ENCODE assay signal across 8 cellular contexts in the genomic region with DNA sequence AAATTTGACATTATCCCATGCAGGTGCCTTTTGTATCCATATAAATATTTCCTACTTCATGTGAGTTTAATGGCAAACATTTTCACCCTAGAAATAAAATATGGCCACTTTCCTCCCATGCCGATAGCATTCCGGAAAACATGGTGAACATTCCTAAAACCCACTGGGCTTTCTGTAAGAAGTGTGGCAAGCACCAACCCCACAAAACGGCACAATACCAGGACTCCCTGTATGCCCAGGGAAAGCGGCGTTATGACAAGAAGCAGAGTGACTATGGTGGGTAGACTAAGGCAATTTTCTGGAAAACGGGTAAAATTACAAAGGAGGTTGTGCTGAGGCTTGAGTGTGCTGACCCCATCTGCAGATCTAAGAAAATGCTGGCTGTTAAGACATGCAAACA. TPM values are rescaled to one million over a fixed set of nuclear protein-coding genes. Genes with fewer than 3 reads are reported as not detected.
A peak's percentile ranks its signal among the peaks of the same experiment; 100 is the strongest.
DNase-seq lines count a peak whose midpoint lies in the region; ATAC-seq, FAIRE-seq and TF ChIP-seq lines count a peak whose summit lies in the region.

No MANE protein-coding gene starts in this region.

- no peak overlapping the region for H2AFZ ChIP-seq in GM23338

- no peaks in the 10 kb centered on the region for H3K9me2 ChIP-seq in GM23338 (ENCODE audit: insufficient read depth)

- peaks cover 46% of the 10 kb centered on the region for H3K4me1 Mint-ChIP-seq in GM23338
- peaks cover 67% of the 10 kb centered on the region for H3K4me1 Mint-ChIP-seq in activated T-helper 2 cell treated with anti-CD3 and anti-CD28 coated beads, Interferon-gamma antibody, Interleukin-2, Interleukin-4, amounts not matched to agents 10 μg/mL and 5 μg/mL and 100 μg/mL, durations not matched to agents 14 hours and 24 hours and 36 hours (ENCODE audit: low read depth)

- no peak for DNase-seq in GM23338 (ENCODE audit: low spot score)
- no peak for DNase-seq in activated T-helper 2 cell treated with anti-CD3 and anti-CD28 coated beads, Interferon-gamma antibody, Interleukin-2, Interleukin-4, amounts not matched to agents 10 μg/mL and 5 μg/mL and 100 μg/mL, durations not matched to agents 14 hours and 24 hours and 36 hours (ENCODE audit: low spot score)
- DNase-seq in fibroblast of villous mesenchyme (ENCODE audit: low read depth), result no peak
- no peak for DNase-seq in small intestine
- DNase-seq in central memory CD4-positive, alpha-beta T cell, result no peak
- DNase-seq in pancreas, result no peak
- no peak for DNase-seq in activated naive CD4-positive, alpha-beta T cell (lab: John Stamatoyannopoulos, UW)

- no peaks in the 10 kb centered on the region for H3K9me3 ChIP-seq in small intestine (ENCODE audit: control insufficient read depth, low read depth)
- H3K9me3 ChIP-seq in pancreas, result no peaks in the 10 kb centered on the region

- H3K36me3 Mint-ChIP-seq in GM23338 (ENCODE audit: low read depth), result no peaks in the 10 kb centered on the region; the same call in 1 of the 3 replicates
- peaks cover 70% of the 10 kb centered on the region for H3K36me3 Mint-ChIP-seq in activated T-helper 2 cell treated with anti-CD3 and anti-CD28 coated beads, Interferon-gamma antibody, Interleukin-2, Interleukin-4, amounts not matched to agents 10 μg/mL and 5 μg/mL and 100 μg/mL, durations not matched to agents 14 hours and 24 hours and 36 hours (ENCODE audit: low read depth)

- intact Hi-C loops in activated T-helper 2 cell treated with anti-CD3 and anti-CD28 coated beads, Interferon-gamma antibody, Interleukin-2, Interleukin-4, amounts not matched to agents 10 μg/mL and 5 μg/mL and 100 μg/mL, durations not matched to agents 14 hours and 24 hours and 36 hours (cut with micrococcal nuclease), result loop anchor here (10.0 kb wide), 1 partner anchor 335 kb away; no protein-coding TSS in a partner anchor
- intact Hi-C loops in pancreas (cut with DNase I), result no loop called here

- H3K4me2 ChIP-seq in GM23338, result 0 out of 2 replicates have a peak overlapping the region, but pooled peaks have one; percentile 15

- peaks cover 95% of the 10 kb centered on the region for H3K79me2 ChIP-seq in GM23338 (replicated peaks; ENCODE audit: insufficient read depth)

- 76 to 77% (median 77%) methylated on average over 6 of the region's 6 CpGs for WGBS in small intestine, 3 donors
- WGBS in pancreas, 2 donors, result 73 to 83% methylated on average over 6 of the region's 6 CpGs

- H3K4me1 ChIP-seq in GM23338 (ENCODE audit: insufficient read depth) (peaks cover 44% of the 10 kb centered on the region), small intestine (ENCODE audit: control insufficient read depth in 2 of 2, insufficient read depth in 1 of 2, low read depth in 1 of 2, low read length in 1 of 2) (peaks cover 11 to 22% of the 10 kb centered on the region in 2 donors), pancreas (peaks cover 0 to 39% (median 24%) of the 10 kb centered on the region in 3 donors)

- peaks cover 29% of the 10 kb centered on the region; the same call in 1 of the 2 replicates for H4K20me1 ChIP-seq in GM23338 (replicated peaks; ENCODE audit: insufficient read depth)

- H3K4me3 ChIP-seq in GM23338, result no peak overlapping the region
- peak overlapping the region; percentile 39 for H3K4me3 ChIP-seq in fibroblast of villous mesenchyme (ENCODE audit: low read depth, low read length)
- H3K4me3 ChIP-seq in small intestine (ENCODE audit: low read depth in 1 of 2, low read length in 2 of 2), result peak overlapping the region in 1 of 2 donors; percentile 25
- peak overlapping the region in 2 of 4 donors; percentile 1 to 2 for H3K4me3 ChIP-seq in pancreas

- H3F3A ChIP-seq in GM23338 (replicated peaks; ENCODE audit: low read depth), result no peaks in the 10 kb centered on the region

- no peak overlapping the region for H3K4me3 Mint-ChIP-seq in GM23338
- no peak overlapping the region for H3K4me3 Mint-ChIP-seq in activated T-helper 2 cell treated with anti-CD3 and anti-CD28 coated beads, Interferon-gamma antibody, Interleukin-2, Interleukin-4, amounts not matched to agents 10 μg/mL and 5 μg/mL and 100 μg/mL, durations not matched to agents 14 hours and 24 hours and 36 hours (ENCODE audit: low read depth)

- TF ChIP-seq CTCF in GM23338 (conservative IDR thresholded peaks at IDR 0.05; ENCODE audit: low read depth in 2 of 2) (no peak), fibroblast of villous mesenchyme (IDR thresholded peaks at IDR 0.05; ENCODE audit: insufficient read depth, low read depth, low read length) (no peak), pancreas (IDR thresholded peaks at IDR 0.05) (no peak)

- H3K9me3 Mint-ChIP-seq in GM23338, result no peaks in the 10 kb centered on the region
- H3K9me3 Mint-ChIP-seq in activated T-helper 2 cell treated with anti-CD3 and anti-CD28 coated beads, Interferon-gamma antibody, Interleukin-2, Interleukin-4, amounts not matched to agents 10 μg/mL and 5 μg/mL and 100 μg/mL, durations not matched to agents 14 hours and 24 hours and 36 hours, result no peaks in the 10 kb centered on the region

- H3K36me3 ChIP-seq in GM23338 (ENCODE audit: insufficient read depth) (0 out of 2 replicates have a peak, but pooled peaks cover under 1% of the 10 kb centered on the region), small intestine (ENCODE audit: control insufficient read depth in 2 of 2, insufficient read depth in 2 of 2, low read length in 2 of 2) (peaks cover 0 to 9% of the 10 kb centered on the region in 2 donors), pancreas (no peaks in the 10 kb centered on the region)

- no peaks in the 10 kb centered on the region for H3K27me3 ChIP-seq in GM23338 (ENCODE audit: insufficient read depth)
- H3K27me3 ChIP-seq in small intestine (ENCODE audit: control insufficient read depth in 2 of 2, insufficient read depth in 2 of 2, low read length in 2 of 2), result no peaks in the 10 kb centered on the region
- no peaks in the 10 kb centered on the region for H3K27me3 ChIP-seq in pancreas

- ATAC-seq in GM23338 (no peak), GM18873 (IDR thresholded peaks at IDR 0.05; ENCODE audit: low FRiP score, unreplicated experiment) (no peak), pancreas (no peak)

- H3K27ac Mint-ChIP-seq in GM23338, result no peak overlapping the region
- peak overlapping the region; percentile 75 for H3K27ac Mint-ChIP-seq in activated T-helper 2 cell treated with anti-CD3 and anti-CD28 coated beads, Interferon-gamma antibody, Interleukin-2, Interleukin-4, amounts not matched to agents 10 μg/mL and 5 μg/mL and 100 μg/mL, durations not matched to agents 14 hours and 24 hours and 36 hours

- H3K27ac ChIP-seq in GM23338 (ENCODE audit: low read depth) (no peak overlapping the region; the same call in 1 of the 2 replicates), small intestine (ENCODE audit: low read depth in 1 of 2, low read length in 1 of 2) (peak overlapping the region; percentile 80 to 84), pancreas (peak overlapping the region in 2 of 4 donors; percentile 89 to 90)

- no peaks in the 10 kb centered on the region for H3K27me3 Mint-ChIP-seq in GM23338 (ENCODE audit: insufficient read depth, low read depth, poor library complexity)
- no peaks in the 10 kb centered on the region for H3K27me3 Mint-ChIP-seq in activated T-helper 2 cell treated with anti-CD3 and anti-CD28 coated beads, Interferon-gamma antibody, Interleukin-2, Interleukin-4, amounts not matched to agents 10 μg/mL and 5 μg/mL and 100 μg/mL, durations not matched to agents 14 hours and 24 hours and 36 hours (ENCODE audit: low read depth)

- FAIRE-seq in small intestine (lab: Jason Lieb, UNC) (no peak), pancreas (lab: Jason Lieb, UNC) (no peak)

TF ChIP-seq in GM23338, 12 proteins besides CTCF, POLR2A, EP300 and RAD21:
- TF ChIP-seq STAT1 (IDR thresholded peaks at IDR 0.05; ENCODE audit: unreplicated experiment) (no peak), EZH2phosphoT487 (IDR thresholded peaks at IDR 0.05; ENCODE audit: unreplicated experiment) (no peak), NANOG (IDR thresholded peaks at IDR 0.05; ENCODE audit: borderline replicate concordance) (no peak)

RNA-seq across cellular contexts. Expression of a gene that starts 7.6 kb away (rescaled TPM):
- total RNA-seq in GM23338 (2014; rRNA removed; shearing (Covaris generic)), result 202 and 203 TPM in 2 replicates
- 207 and 225 TPM in 2 replicates for polyA plus RNA-seq in GM23338 (2016; fragmentation: Nextera tagmentation; extraction: Ambion mirVana)
- 262 and 267 TPM in 2 replicates for total RNA-seq in activated T-helper 2 cell treated with anti-CD3 and anti-CD28 coated beads, Interferon-gamma antibody, Interleukin-2, Interleukin-4, amounts not matched to agents 10 μg/mL and 5 μg/mL and 100 μg/mL, durations not matched to agents 14 hours and 24 hours and 36 hours
- 2,870 and 3,211 TPM in 2 replicates for total RNA-seq in fibroblast of villous mesenchyme
- polyA plus RNA-seq in small intestine, result 1,000 to 10,000 TPM; 1,129 to 2,583 (median 1,917) TPM
- total RNA-seq in pancreas, result 100 to 1,000 TPM; 123 to 476 (median 204) TPM
- polyA plus RNA-seq in pancreas, result 100 to 1,000 TPM; 296 to 336 TPM
